ENCODE assay signal across 9 cellular contexts in genomic region chr6:2857580-2858337, GRCh38. TPM values are rescaled to one million over a fixed set of nuclear protein-coding genes. Genes with fewer than 3 reads are reported as not detected.
DNase-seq lines count a peak whose midpoint lies in the region; ATAC-seq, FAIRE-seq and TF ChIP-seq lines count a peak whose summit lies in the region.
"Had no signal": no experiment of that assay in that cellular context is flagged by ENCODE, and none has a peak within 500 bp of the region (broad histone marks: within the 10 kb centered on the region; RNA-seq: fewer than 3 reads in every experiment).

No MANE protein-coding gene starts in this region.

- no peak overlapping the region for H3K27ac ChIP-seq in H1 (ENCODE audit: low read depth, low read length)
- H3K27ac ChIP-seq in parathyroid adenoma = peak overlapping the region; percentile 26

- H3K4me3 Mint-ChIP-seq in activated CD4-positive, alpha-beta memory T cell treated with anti-CD3 and anti-CD28 coated beads, Interleukin-2, amount 10 ng/mL, durations not matched to agents 7 days and 5 days = peak overlapping the region; percentile 84

- peak overlapping the region; percentile 100 for H3K27ac Mint-ChIP-seq in activated CD4-positive, alpha-beta memory T cell treated with anti-CD3 and anti-CD28 coated beads, Interleukin-2, amount 10 ng/mL, durations not matched to agents 7 days and 5 days

- peak overlapping the region; percentile 87 for H4K91ac ChIP-seq in H1 (replicated peaks; ENCODE audit: insufficient read length, low read length)

- peaks cover 4% of the 10 kb centered on the region; the same call in 1 of the 2 replicates for H3K23me2 ChIP-seq in H1 (ENCODE audit: low read depth, low read length)

- H3K14ac ChIP-seq in H1 (ENCODE audit: insufficient read length) = no peak overlapping the region

- no peak for TF ChIP-seq EP300 in H1 (IDR thresholded peaks at IDR 0.05; ENCODE audit: borderline replicate concordance in 1 of 2, low read depth in 2 of 2, low read length in 2 of 2)

- H4K20me1 ChIP-seq in H1 (replicated peaks in 1 of 2; ENCODE audit: control insufficient read depth in 1 of 2, insufficient read depth in 2 of 2, low read length in 2 of 2) = no peaks in the 10 kb centered on the region

- ATAC-seq in GM19463 (IDR thresholded peaks at IDR 0.05; ENCODE audit: unreplicated experiment) = peak; percentile 58

- H3K23ac ChIP-seq in H1 (ENCODE audit: insufficient read length) = no peak overlapping the region

- no peaks in the 10 kb centered on the region for H3K79me1 ChIP-seq in H1 (ENCODE audit: low read depth, low read length)

- peaks cover 39% of the 10 kb centered on the region for H3K36me3 Mint-ChIP-seq in activated CD4-positive, alpha-beta memory T cell treated with anti-CD3 and anti-CD28 coated beads, Interleukin-2, amount 10 ng/mL, durations not matched to agents 7 days and 5 days (ENCODE audit: low read depth)

- TF ChIP-seq CTCF in AG10803 (conservative IDR thresholded peaks at IDR 0.05; ENCODE audit: low read length) (no peak), H1 (IDR thresholded peaks at IDR 0.05; ENCODE audit: control extremely low read depth in 1 of 3, insufficient read depth in 1 of 3, low read depth in 1 of 3, low read length in 3 of 3) (no peak), parathyroid adenoma (IDR thresholded peaks at IDR 0.05) (no peak), lower leg skin (IDR thresholded peaks at IDR 0.05) (no peak)

- CTCF ChIA-PET in activated CD4-positive, alpha-beta memory T cell treated with anti-CD3 and anti-CD28 coated beads, Interleukin-2, amount 10 ng/mL, durations not matched to agents 7 days and 5 days (lab: Charles Lee) = interaction anchor here (0.5 to 3.4 kb wide), 11 partner anchors 10 to 403 kb away, joined by 3 to 29 read pairs (median 3); partner anchors contain the start of gene SERPINB1
- CTCF ChIA-PET in H1 (lab: Charles Lee; ENCODE audit: partially characterized antibody) = interaction anchor here (0.5 to 1.1 kb wide), 4 partner anchors 8 to 182 kb away, joined by 3 to 7 read pairs (median 3); no protein-coding TSS in a partner anchor

- H2BK5ac ChIP-seq in H1 (ENCODE audit: low read depth, low read length) = peak overlapping the region; percentile 27; the same call in 1 of the 2 replicates

- H3K36me3 ChIP-seq in H1 (ENCODE audit: control insufficient read depth in 2 of 4, insufficient read depth in 4 of 4, low read length in 3 of 4) (no peaks in the 10 kb centered on the region), parathyroid adenoma (ENCODE audit: control insufficient read depth, insufficient read depth, low read length) (no peaks in the 10 kb centered on the region)

- no peak overlapping the region for H3K4me3 ChIP-seq in AG10803 (ENCODE audit: low read length)
- H3K4me3 ChIP-seq in H1 (ENCODE audit: extremely low read depth in 1 of 4, insufficient read depth in 2 of 4, low read depth in 3 of 4, low read length in 4 of 4) = no peak overlapping the region
- H3K4me3 ChIP-seq in parathyroid adenoma (ENCODE audit: low read depth, low read length) = no peak overlapping the region
- no peak overlapping the region for H3K4me3 ChIP-seq in lower leg skin (ENCODE audit: low read depth, poor library complexity, severe bottlenecking)

- H3K27me3 Mint-ChIP-seq in activated CD4-positive, alpha-beta memory T cell treated with anti-CD3 and anti-CD28 coated beads, Interleukin-2, amount 10 ng/mL, durations not matched to agents 7 days and 5 days = no peaks in the 10 kb centered on the region

- peaks cover 94% of the 10 kb centered on the region for H3K4me1 Mint-ChIP-seq in activated CD4-positive, alpha-beta memory T cell treated with anti-CD3 and anti-CD28 coated beads, Interleukin-2, amount 10 ng/mL, durations not matched to agents 7 days and 5 days

- H3K4me2 ChIP-seq in H1 (ENCODE audit: insufficient read depth in 1 of 2, low read depth in 2 of 2, low read length in 2 of 2) (no peak overlapping the region), parathyroid adenoma (ENCODE audit: low read length) (no peak overlapping the region)

- peak overlapping the region; percentile 60 for H2BK120ac ChIP-seq in H1 (replicated peaks; ENCODE audit: low read depth, low read length)

- H3K18ac ChIP-seq in H1 (ENCODE audit: extremely low read depth, low read length) = peak overlapping the region; percentile 49; the same call in 1 of the 2 replicates

- no peaks in the 10 kb centered on the region for H3K9me3 ChIP-seq in H1 (ENCODE audit: insufficient read depth in 2 of 2, low read depth in 1 of 2, low read length in 1 of 2)
- no peaks in the 10 kb centered on the region for H3K9me3 ChIP-seq in parathyroid adenoma (ENCODE audit: control insufficient read depth, low read length)

- H3K9ac ChIP-seq in H1 (replicated peaks in 1 of 4; ENCODE audit: extremely low read depth in 1 of 4, low read depth in 3 of 4, low read length in 3 of 4) (no peak overlapping the region), parathyroid adenoma (no peak overlapping the region)

- H2BK15ac ChIP-seq in H1 (ENCODE audit: low read length) = peak overlapping the region; percentile 2; the same call in 1 of the 2 replicates

- H3K4me1 ChIP-seq in H1 (replicated peaks in 1 of 4; ENCODE audit: control insufficient read depth in 3 of 4, insufficient read depth in 4 of 4, low read length in 3 of 4) = peaks cover 0 to 17% (median 7%) of the 10 kb centered on the region in 4 experiments
- H3K4me1 ChIP-seq in parathyroid adenoma = peaks cover 15% of the 10 kb centered on the region

- H3K9me3 Mint-ChIP-seq in activated CD4-positive, alpha-beta memory T cell treated with anti-CD3 and anti-CD28 coated beads, Interleukin-2, amount 10 ng/mL, durations not matched to agents 7 days and 5 days = peaks cover 7% of the 10 kb centered on the region

- no peaks in the 10 kb centered on the region for H3K79me2 ChIP-seq in H1 (ENCODE audit: control insufficient read depth in 1 of 2, insufficient read depth in 2 of 2, low read length in 2 of 2)
- H3K79me2 ChIP-seq in parathyroid adenoma = no peaks in the 10 kb centered on the region

- H4K5ac ChIP-seq in H1 (ENCODE audit: insufficient read length, low read depth, low read length) = peak overlapping the region; percentile 25

- H2AK5ac ChIP-seq in H1 (ENCODE audit: low read depth, low read length) = no peak overlapping the region

- H3K27me3 ChIP-seq in H1 (replicated peaks in 1 of 4; ENCODE audit: control insufficient read depth in 3 of 4, extremely low read depth in 1 of 4, insufficient read depth in 3 of 4, low read length in 3 of 4) (no peaks in the 10 kb centered on the region), parathyroid adenoma (ENCODE audit: control insufficient read depth, insufficient read depth, low read length) (no peaks in the 10 kb centered on the region)

- TF ChIP-seq POLR2A in H1 (IDR thresholded peaks at IDR 0.05; ENCODE audit: control extremely low read depth in 1 of 2, low read depth in 2 of 2, low read length in 2 of 2) = no peak
- TF ChIP-seq POLR2A in lower leg skin (IDR thresholded peaks at IDR 0.05) = no peak

- 82% methylated on average over 18 of the region's 18 CpGs; no CpG with 5 or more reads in 1 of the 2 experiments for WGBS in H1 (ENCODE audit: extremely low coverage in 1 of 2, insufficient coverage in 1 of 2, insufficient read length in 1 of 2, insufficient replicate concordance in 2 of 2, low coverage in 1 of 2, low lambda C conversion rate in 2 of 2, missing lambda C conversion rate in 1 of 2), 2 experiments
- 45 to 57% methylated on average over 18 of the region's 18 CpGs for WGBS in lower leg skin, 2 donors

- H4K8ac ChIP-seq in H1 (ENCODE audit: extremely low read depth, insufficient read depth, low read length) = no peak overlapping the region

- H2BK20ac ChIP-seq in H1 (ENCODE audit: low read length) = peak overlapping the region; percentile 92; the same call in 1 of the 2 replicates

- H3K56ac ChIP-seq in H1 (replicated peaks; ENCODE audit: insufficient read length, low read depth, low read length) = no peak overlapping the region

- POLR2A ChIA-PET in activated CD4-positive, alpha-beta memory T cell treated with anti-CD3 and anti-CD28 coated beads, Interleukin-2, amount 10 ng/mL, durations not matched to agents 7 days and 5 days (lab: Charles Lee) = interaction anchor here (0.6 to 6.0 kb wide), 20 partner anchors 8 to 210 kb away, joined by 3 to 70 read pairs (median 12); partner anchors contain the start of genes RIPK1, SERPINB1 and SERPINB9
- POLR2A ChIA-PET in H1 (lab: Charles Lee; ENCODE audit: partially characterized antibody) = interaction anchor here (1.1 to 3.0 kb wide), 4 partner anchors 8 to 59 kb away, joined by 3 to 9 read pairs (median 4); no protein-coding TSS in a partner anchor

- H2BK12ac ChIP-seq in H1 (ENCODE audit: low read depth, low read length) = peak overlapping the region; percentile 45; the same call in 1 of the 2 replicates

- H3K4ac ChIP-seq in H1 (replicated peaks; ENCODE audit: insufficient read length, low read depth, low read length) = peak overlapping the region; percentile 49

- DNase-seq in AG10803 (ENCODE audit: low read depth) = peak; percentile 37
- peak in 67 of 76 experiments; percentile 13 to 90 (median 60) for DNase-seq in HUDEP-2 (lab: John Stamatoyannopoulos, UW; ENCODE audit: unreplicated experiment in 76 of 76)
- DNase-seq in activated CD4-positive, alpha-beta memory T cell treated with anti-CD3 and anti-CD28 coated beads, Interleukin-2, amount 10 ng/mL, durations not matched to agents 7 days and 5 days = peak; percentile 82
- DNase-seq in H1 (ENCODE audit: low read depth in 1 of 2, low spot score in 2 of 2) = no peak
- DNase-seq in AG20443 (ENCODE audit: low spot score) = no peak
- DNase-seq in lower leg skin (ENCODE audit: low spot score in 2 of 2) = no peak

- intact Hi-C loops in lower leg skin (cut with DNase I; ENCODE audit: low total_unique reads) = loop anchor here (10.0 kb wide), 1 partner anchor 57 kb away; no protein-coding TSS in a partner anchor

- no peak for TF ChIP-seq RAD21 in H1 (IDR thresholded peaks at IDR 0.05 in 1 of 2, conservative IDR thresholded peaks at IDR 0.05 in 1 of 2; ENCODE audit: low read depth in 2 of 2, low read length in 2 of 2)

- no peak overlapping the region for H2AFZ ChIP-seq in H1 (ENCODE audit: low read length)
- H2AFZ ChIP-seq in parathyroid adenoma = peak overlapping the region; percentile 40

- no peak for FAIRE-seq in H1 (lab: Jason Lieb, UNC)
- FAIRE-seq: islet of Langerhans had no signal

RNA-seq across cellular contexts. Expression of gene SERPINB1, which starts 16.1 kb away (rescaled TPM):
- total RNA-seq in activated CD4-positive, alpha-beta memory T cell treated with anti-CD3 and anti-CD28 coated beads, Interleukin-2, amount 10 ng/mL, durations not matched to agents 7 days and 5 days = 10 to 100 TPM; 85.0 to 86.5 TPM
- total RNA-seq in H1 (2021; fragmentation: NEBNext Ultra II Directional; extraction: Animal tissue kit (Norgen Biotek cat#: 25700)) = 17.3 and 20.0 TPM in 2 replicates
- 6.1 and 8.1 TPM in 2 replicates for polyA plus RNA-seq in H1 (2011; rRNA removed)
- 10.5 TPM for polyA plus RNA-seq in H1 (2011; cell fraction: cytosol; rRNA removed)
- polyA plus RNA-seq in H1 (2011; cell fraction: nucleus; rRNA removed) = 6.2 TPM
- polyA plus RNA-seq in H1 (2012, experiment 1 of 2) = 10.7 to 16.0 TPM (median 12.9 TPM) in 4 replicates
- polyA plus RNA-seq in H1 (2012, experiment 2 of 2) = 4.4 TPM
- 11.4 TPM for polyA plus RNA-seq in H1 (2013, experiment 1 of 2)
- polyA plus RNA-seq in H1 (2013, experiment 2 of 2) = 11.6 TPM
- 6.2 and 8.8 TPM in 2 replicates for polyA minus RNA-seq in H1 (2011; rRNA and poly(A)+ RNA removed)
- 8.2 TPM for polyA minus RNA-seq in H1 (2011; cell fraction: cytosol; rRNA and poly(A)+ RNA removed)
- polyA minus RNA-seq in H1 (2011; cell fraction: nucleus; rRNA and poly(A)+ RNA removed) = 8.8 TPM
- 10 to 100 TPM; 12.6 to 41.1 (median 17.6) TPM for total RNA-seq in lower leg skin

RNA-seq across cellular contexts. Expression of gene SERPINB9, which starts 45.4 kb away (rescaled TPM):
- 10 to 100 TPM; 50.0 to 51.3 TPM for total RNA-seq in activated CD4-positive, alpha-beta memory T cell treated with anti-CD3 and anti-CD28 coated beads, Interleukin-2, amount 10 ng/mL, durations not matched to agents 7 days and 5 days
- total RNA-seq in H1 (2021; fragmentation: NEBNext Ultra II Directional; extraction: Animal tissue kit (Norgen Biotek cat#: 25700)) = 63.5 and 66.8 TPM in 2 replicates
- polyA plus RNA-seq in H1 (2011; rRNA removed) = 53.5 and 93.8 TPM in 2 replicates
- polyA plus RNA-seq in H1 (2011; cell fraction: cytosol; rRNA removed) = 58.9 TPM
- 23.5 TPM for polyA plus RNA-seq in H1 (2011; cell fraction: nucleus; rRNA removed)
- polyA plus RNA-seq in H1 (2012, experiment 1 of 2) = 56.9 to 68.1 TPM (median 58.4 TPM) in 4 replicates
- polyA plus RNA-seq in H1 (2012, experiment 2 of 2) = 26.8 TPM
- 31.2 TPM for polyA plus RNA-seq in H1 (2013, experiment 1 of 2)
- 29.8 TPM for polyA plus RNA-seq in H1 (2013, experiment 2 of 2)
- polyA minus RNA-seq in H1 (2011; rRNA and poly(A)+ RNA removed) = 100 and 149 TPM in 2 replicates
- 53.1 TPM for polyA minus RNA-seq in H1 (2011; cell fraction: cytosol; rRNA and poly(A)+ RNA removed)
- 25.0 TPM for polyA minus RNA-seq in H1 (2011; cell fraction: nucleus; rRNA and poly(A)+ RNA removed)
- total RNA-seq in lower leg skin = 1 to 10 TPM in 2 of 4 donors, under 1 TPM in 2; 0.42 to 3.9 (median 1.5) TPM

Comparison
In these comparisons a context has a peak if more than half of its experiments do, and no peak if none do; other contexts are left out.
1. DNase-seq: peak in AG10803 (single experiment), HUDEP-2 (67 of 76) and activated CD4-positive, alpha-beta memory T cell treated with anti-CD3 and anti-CD28 coated beads, Interleukin-2, amount 10 ng/mL, durations not matched to agents 7 days and 5 days (single experiment); none in H1 (0 of 2), AG20443 (single experiment) and lower leg skin (0 of 2).
2. RNA of gene SERPINB9, which starts 45.4 kb away (total RNA-seq): 63.5 to 66.8 TPM in H1 and 50.0 to 51.3 TPM in activated CD4-positive, alpha-beta memory T cell treated with anti-CD3 and anti-CD28 coated beads, Interleukin-2, amount 10 ng/mL, durations not matched to agents 7 days and 5 days; 0.42 to 3.9 TPM in lower leg skin; every median in the first group is over 10 times any median in the second.